Comparison of ENCODE assay signal across 23 cellular contexts in genomic region chr18:46243673-46244072, GRCh38.
"Had no signal": no experiment of that assay in that cellular context is flagged by ENCODE, and none has a peak within 500 bp of the region (broad histone marks: within the 10 kb centered on the region; RNA-seq: fewer than 3 reads in every experiment).

No MANE protein-coding gene starts in this region.

- H3K27ac Mint-ChIP-seq: effector memory CD8-positive, alpha-beta T cell; mesothelial cell of epicardium; natural killer cell treated with Interleukin-12 subunit alpha and Interleukin-12 subunit beta and Interleukin-15 and Interleukin-18, amount 100 ng/mL, for 72 hours; progenitor cell of endocrine pancreas; stimulated activated memory B cell treated with anti-CD40 and anti-IgM and Interleukin-4, amounts not matched to agents 10 μg/mL and 1 μg/mL and 100 μg/mL, for 72 hours had no signal

- H3K36me3 Mint-ChIP-seq: mesothelial cell of epicardium, naive B cell had no signal

- H3K4me3 Mint-ChIP-seq: effector memory CD8-positive, alpha-beta T cell; mesothelial cell of epicardium; naive B cell; natural killer cell treated with Interleukin-12 subunit alpha and Interleukin-12 subunit beta and Interleukin-15 and Interleukin-18, amount 100 ng/mL, for 72 hours; neural crest cell; stimulated activated memory B cell treated with anti-CD40 and anti-IgM and Interleukin-4, amounts not matched to agents 10 μg/mL and 1 μg/mL and 100 μg/mL, for 72 hours had no signal

- H3K4me1 Mint-ChIP-seq: neural crest cell had no signal

- ATAC-seq: effector memory CD8-positive, alpha-beta T cell; left ventricle myocardium superior; lower lobe of right lung; mucosa of descending colon; natural killer cell treated with Interleukin-12 subunit alpha and Interleukin-12 subunit beta and Interleukin-15 and Interleukin-18, amount 100 ng/mL, for 72 hours; right cardiac atrium; stimulated activated memory B cell treated with anti-CD40 and anti-IgM and Interleukin-4, amounts not matched to agents 10 μg/mL and 1 μg/mL and 100 μg/mL, for 72 hours; stimulated activated naive CD8-positive, alpha-beta T cell treated with anti-CD3 and anti-CD28 coated beads, Interleukin-15, Interleukin-2, amounts not matched to agents 100 U/mL and 50 U/mL, for 24 hours had no signal

- H3K27me3 Mint-ChIP-seq: effector memory CD8-positive, alpha-beta T cell; naive B cell; natural killer cell treated with Interleukin-12 subunit alpha and Interleukin-12 subunit beta and Interleukin-15 and Interleukin-18, amount 100 ng/mL, for 72 hours; progenitor cell of endocrine pancreas; stimulated activated memory B cell treated with anti-CD40 and anti-IgM and Interleukin-4, amounts not matched to agents 10 μg/mL and 1 μg/mL and 100 μg/mL, for 72 hours had no signal

- H3K9me3 Mint-ChIP-seq: effector memory CD8-positive, alpha-beta T cell; mesothelial cell of epicardium; naive B cell; natural killer cell treated with Interleukin-12 subunit alpha and Interleukin-12 subunit beta and Interleukin-15 and Interleukin-18, amount 100 ng/mL, for 72 hours; neural crest cell; stimulated activated memory B cell treated with anti-CD40 and anti-IgM and Interleukin-4, amounts not matched to agents 10 μg/mL and 1 μg/mL and 100 μg/mL, for 72 hours had no signal

- DNase-seq: cortex of kidney; effector memory CD8-positive, alpha-beta T cell; erythroblast; esophagus squamous epithelium; foreskin melanocyte; hypothalamus; left ventricle myocardium superior; lower lobe of right lung; mucosa of descending colon; naive B cell; right cardiac atrium; spleen; stimulated activated CD4-positive, alpha-beta T cell treated with anti-CD3 and anti-CD28 coated beads, Interleukin-4, amount 100 ng/mL, for 4 hours; stimulated activated naive CD8-positive, alpha-beta T cell treated with anti-CD3 and anti-CD28 coated beads, Interleukin-15, Interleukin-2, amounts not matched to agents 100 U/mL and 50 U/mL, for 24 hours; substantia nigra; testis; tibial artery; upper lobe of left lung had no signal
